2 cellular contexts compared by ENCODE assay signal in the genomic region with DNA sequence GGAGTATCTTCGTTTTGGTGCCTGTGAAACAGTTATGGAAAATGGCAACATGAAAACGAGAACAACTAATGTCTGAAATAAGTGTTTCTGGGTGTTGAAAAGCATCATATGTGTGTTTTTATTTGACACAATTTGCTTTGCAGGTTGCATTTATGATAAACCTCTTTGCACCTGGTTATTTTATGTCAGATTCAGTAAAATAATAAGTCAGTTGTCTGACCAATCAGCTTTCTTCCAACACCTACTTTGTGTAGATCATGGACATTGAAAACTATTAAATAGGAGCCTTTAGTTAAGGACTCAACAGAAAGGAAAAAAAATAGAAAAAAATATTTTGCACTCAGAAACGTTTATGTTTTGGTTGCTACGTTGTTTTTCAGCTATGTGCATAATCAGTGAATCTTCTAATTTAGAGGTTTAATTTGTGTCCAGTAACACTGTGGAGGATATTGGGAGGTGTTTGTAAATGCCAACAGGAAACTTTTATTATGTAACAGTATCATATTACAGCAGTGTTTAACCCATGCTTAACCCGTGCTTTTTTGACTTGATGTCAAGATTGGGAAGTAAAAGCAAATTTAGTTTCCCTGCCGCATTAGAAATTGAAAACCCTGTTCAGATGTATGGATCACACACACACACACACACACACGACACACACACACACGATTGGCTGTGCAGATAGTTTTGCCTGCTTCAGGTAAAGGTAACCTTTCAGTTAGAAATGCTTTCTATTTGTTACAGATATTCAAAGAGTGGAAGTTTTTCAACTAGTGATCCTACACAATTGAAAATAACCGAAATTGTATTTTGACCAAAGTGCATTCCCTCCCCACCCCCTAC.
TF ChIP-seq lines count a peak whose summit lies in the region.

No MANE protein-coding gene starts in this region.

TF ChIP-seq in SK-N-SH, 30 proteins besides CTCF, POLR2A, EP300 and RAD21:
- TF ChIP-seq, protein P1, sequence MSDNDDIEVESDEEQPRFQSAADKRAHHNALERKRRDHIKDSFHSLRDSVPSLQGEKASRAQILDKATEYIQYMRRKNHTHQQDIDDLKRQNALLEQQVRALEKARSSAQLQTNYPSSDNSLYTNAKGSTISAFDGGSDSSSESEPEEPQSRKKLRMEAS (IDR thresholded peaks at IDR 0.05; ENCODE audit: low read depth): no peak
- TF ChIP-seq REST (IDR thresholded peaks at IDR 0.05; ENCODE audit: low read depth, low read length): no peak
- TF ChIP-seq EZH2phosphoT487 (IDR thresholded peaks at IDR 0.05; ENCODE audit: borderline replicate concordance, low read depth): no peak
- TF ChIP-seq POLR2AphosphoS5 (IDR thresholded peaks at IDR 0.05; ENCODE audit: low read depth, low read length): no peak

TF ChIP-seq in SK-N-SH treated with all-trans-retinoic acid at 6 μM for 48 hours, 23 proteins besides CTCF, POLR2A, EP300 and RAD21:
- no peak for TF ChIP-seq ISL1 (CRISPR knock-in tag; IDR thresholded peaks at IDR 0.05)
- TF ChIP-seq PATZ1 (CRISPR knock-in tag; IDR thresholded peaks at IDR 0.05; ENCODE audit: borderline replicate concordance): no peak
- no peak for TF ChIP-seq BACH2 (CRISPR knock-in tag; IDR thresholded peaks at IDR 0.05; ENCODE audit: borderline replicate concordance)
- no peak for TF ChIP-seq TOX (CRISPR knock-in tag; IDR thresholded peaks at IDR 0.05; ENCODE audit: borderline replicate concordance)
- TF ChIP-seq TCF4 (CRISPR knock-in tag; IDR thresholded peaks at IDR 0.05; ENCODE audit: borderline replicate concordance): no peak
- no peak for TF ChIP-seq PPARA (CRISPR knock-in tag; IDR thresholded peaks at IDR 0.05; ENCODE audit: borderline replicate concordance)
- TF ChIP-seq, protein P2, sequence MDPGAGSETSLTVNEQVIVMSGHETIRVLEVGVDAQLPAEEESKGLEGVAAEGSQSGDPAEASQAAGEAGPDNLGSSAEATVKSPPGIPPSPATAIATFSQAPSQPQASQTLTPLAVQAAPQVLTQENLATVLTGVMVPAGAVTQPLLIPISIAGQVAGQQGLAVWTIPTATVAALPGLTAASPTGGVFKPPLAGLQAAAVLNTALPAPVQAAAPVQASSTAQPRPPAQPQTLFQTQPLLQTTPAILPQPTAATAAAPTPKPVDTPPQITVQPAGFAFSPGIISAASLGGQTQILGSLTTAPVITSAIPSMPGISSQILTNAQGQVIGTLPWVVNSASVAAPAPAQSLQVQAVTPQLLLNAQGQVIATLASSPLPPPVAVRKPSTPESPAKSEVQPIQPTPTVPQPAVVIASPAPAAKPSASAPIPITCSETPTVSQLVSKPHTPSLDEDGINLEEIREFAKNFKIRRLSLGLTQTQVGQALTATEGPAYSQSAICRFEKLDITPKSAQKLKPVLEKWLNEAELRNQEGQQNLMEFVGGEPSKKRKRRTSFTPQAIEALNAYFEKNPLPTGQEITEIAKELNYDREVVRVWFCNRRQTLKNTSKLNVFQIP (CRISPR knock-in tag; IDR thresholded peaks at IDR 0.05; ENCODE audit: borderline replicate concordance, low read depth): no peak
- TF ChIP-seq OSR1 (CRISPR knock-in tag; IDR thresholded peaks at IDR 0.05): no peak
- TF ChIP-seq ZFP3 (CRISPR knock-in tag; IDR thresholded peaks at IDR 0.05): no peak
- no peak for TF ChIP-seq ZNF70 (CRISPR knock-in tag; IDR thresholded peaks at IDR 0.05)
- TF ChIP-seq ZNF565 (CRISPR knock-in tag; conservative IDR thresholded peaks at IDR 0.05; ENCODE audit: low read depth): no peak
- no peak for TF ChIP-seq CSDC2 (CRISPR knock-in tag; IDR thresholded peaks at IDR 0.05)
- no peak for TF ChIP-seq ARNTL (CRISPR knock-in tag; IDR thresholded peaks at IDR 0.05; ENCODE audit: borderline replicate concordance, low read depth)
- no peak for TF ChIP-seq ZFP30 (CRISPR knock-in tag; IDR thresholded peaks at IDR 0.05)
- TF ChIP-seq CSRNP3 (CRISPR knock-in tag; IDR thresholded peaks at IDR 0.05): no peak
- TF ChIP-seq SNAI2 (CRISPR knock-in tag; IDR thresholded peaks at IDR 0.05): no peak
- no peak for TF ChIP-seq ZC3H10 (CRISPR knock-in tag; IDR thresholded peaks at IDR 0.05)
